Comparison of ENCODE assay signal across 8 cellular contexts in genomic region chr18:76709659-76710645, GRCh38.
A peak's percentile ranks its signal among the peaks of the same experiment; 100 is the strongest.
DNase-seq lines count a peak whose midpoint lies in the region; ATAC-seq and TF ChIP-seq lines count a peak whose summit lies in the region.

No MANE protein-coding gene starts in this region.

- H3K27me3 ChIP-seq in BE2C: no peaks in the 10 kb centered on the region

- no peak overlapping the region for H3K4me3 ChIP-seq in BE2C (ENCODE audit: low read depth, low read length)

- DNase-seq in BE2C (peak; percentile 56), GM19240 (ENCODE audit: insufficient read length, low spot score) (peak; percentile 48), NCI-H748 (lab: John Stamatoyannopoulos, UW; ENCODE audit: unreplicated experiment) (peak; percentile 84), medulla oblongata (ENCODE audit: extremely low spot score) (peak; percentile 77)
- DNase-seq in activated CD4-positive, alpha-beta T cell treated with anti-CD3 and anti-CD28 coated beads, Interleukin-2, amount 50 U/mL, for 48 hours: peak; percentile 60 to 67
- peak; percentile 35 for DNase-seq in effector CD4-positive, alpha-beta T cell
- peak; percentile 31 to 33 for DNase-seq in stimulated activated CD8-positive, alpha-beta memory T cell treated with anti-CD3 and anti-CD28 coated beads, Interleukin-2, amount 100 ng/mL, for 1 hour (ENCODE audit: low read depth in 2 of 2)

- H3K36me3 ChIP-seq in BE2C: no peaks in the 10 kb centered on the region

- H3K9me3 ChIP-seq in BE2C: no peaks in the 10 kb centered on the region

- ATAC-seq in HG03469 (IDR thresholded peaks at IDR 0.05; ENCODE audit: unreplicated experiment): peak; percentile 79

- H3K4me1 ChIP-seq in BE2C: no peaks in the 10 kb centered on the region

- peak; percentile 71 for TF ChIP-seq CTCF in BE2C (IDR thresholded peaks at IDR 0.05; ENCODE audit: low read depth, low read length)

Comparison
In these comparisons a context has a peak if more than half of its experiments do, and no peak if none do; other contexts are left out.
1. DNase-seq: peak in every context shown above with its lines; median percentile 84 in NCI-H748; 77 in medulla oblongata; 64 in activated CD4-positive, alpha-beta T cell treated with anti-CD3 and anti-CD28 coated beads, Interleukin-2, amount 50 U/mL, for 48 hours; 56 in BE2C; 48 in GM19240; 35 in effector CD4-positive, alpha-beta T cell; 32 in stimulated activated CD8-positive, alpha-beta memory T cell treated with anti-CD3 and anti-CD28 coated beads, Interleukin-2, amount 100 ng/mL, for 1 hour.